In the genomic region with DNA sequence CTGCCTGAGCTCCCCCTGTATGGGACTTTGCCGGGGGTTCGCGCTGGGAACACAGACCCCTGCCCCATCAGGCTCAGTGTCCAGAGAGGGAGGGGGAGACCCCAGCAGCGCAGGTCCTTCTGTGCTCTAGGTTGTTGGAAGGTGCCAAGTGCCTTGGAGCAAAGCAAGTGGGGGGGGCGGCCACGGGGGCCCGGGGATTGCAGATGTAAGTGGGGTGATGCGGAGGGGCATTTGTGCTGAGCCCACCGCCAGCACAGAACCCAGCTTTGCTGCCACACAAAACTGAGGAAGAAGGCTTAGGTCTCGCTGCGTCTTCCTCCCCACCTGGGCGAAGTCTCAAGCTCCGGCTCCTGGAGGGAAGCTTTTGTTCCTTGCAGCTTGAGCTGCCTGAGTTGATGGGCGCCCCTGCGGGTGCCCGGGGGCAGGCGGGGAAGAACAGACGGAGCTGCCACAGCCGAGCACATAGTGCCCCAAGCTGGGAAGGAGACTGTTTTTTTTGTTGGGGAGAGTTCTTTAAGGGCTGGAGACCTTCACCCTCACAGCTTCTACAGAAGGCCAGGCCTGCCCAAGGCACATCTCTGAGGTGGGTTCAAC, we compare ENCODE assay signal across 19 cellular contexts. TPM values are rescaled to one million over a fixed set of nuclear protein-coding genes. Genes with fewer than 3 reads are reported as not detected.
DNase-seq lines count a peak whose midpoint lies in the region; ATAC-seq, FAIRE-seq and TF ChIP-seq lines count a peak whose summit lies in the region.
"Had no signal": no experiment of that assay in that cellular context is flagged by ENCODE, and none has a peak within 500 bp of the region (broad histone marks: within the 10 kb centered on the region; RNA-seq: fewer than 3 reads in every experiment).

No MANE protein-coding gene starts in this region.

- no peak overlapping the region for H3K14ac ChIP-seq in H1 (ENCODE audit: insufficient read length)
- H3K14ac ChIP-seq in mesenchymal stem cell (ENCODE audit: low read length in 2 of 2), result no peak overlapping the region

- H2BK12ac ChIP-seq in H1 (ENCODE audit: low read depth, low read length) (peak overlapping the region; percentile 92; the same call in 1 of the 2 replicates), mesenchymal stem cell (ENCODE audit: low read length in 2 of 2) (no peak overlapping the region)

- H2BK15ac ChIP-seq in H1 (ENCODE audit: low read length) (peak overlapping the region; percentile 72), mesenchymal stem cell (ENCODE audit: low read depth, poor library complexity, severe bottlenecking) (no peak overlapping the region)

- peak overlapping the region; percentile 99; the same call in 1 of the 2 replicates for H2BK20ac ChIP-seq in H1 (ENCODE audit: low read length)

- no peak overlapping the region for H4K5ac ChIP-seq in H1 (ENCODE audit: insufficient read length, low read depth, low read length)

- peak; percentile 45 for DNase-seq in GM23338 (ENCODE audit: low spot score)
- peak in 1 of 2 experiments; percentile 58 for DNase-seq in H1 (ENCODE audit: low read depth in 1 of 2, low spot score in 2 of 2)
- DNase-seq in mesenchymal stem cell, result no peak
- no peak for DNase-seq in activated T-helper 2 cell treated with anti-CD3 and anti-CD28 coated beads, Interferon-gamma antibody, Interleukin-2, Interleukin-4, amounts not matched to agents 10 μg/mL and 5 μg/mL and 100 μg/mL, durations not matched to agents 14 hours and 24 hours and 36 hours (ENCODE audit: low spot score)
- DNase-seq in activated naive CD8-positive, alpha-beta T cell treated with anti-CD3 and anti-CD28 coated beads for 36 hours, result no peak
- no peak for DNase-seq in NCI-H510A (lab: John Stamatoyannopoulos, UW)
- no peak for DNase-seq in stimulated activated CD4-positive, alpha-beta T cell treated with anti-CD3 and anti-CD28 coated beads, Interleukin-4, amount 100 ng/mL, for 1 hour
- DNase-seq: EL, NCI-H1436 treated with DMSO at 0.1 percent for 48 hours, NCI-H2081 treated with DMSO at 0.1 percent for 48 hours, NCI-H2227 treated with DMSO at 0.1 percent for 48 hours, NCI-H524 treated with DMSO at 0.1 percent for 48 hours, SHP77 had no signal

- H3K36me3 Mint-ChIP-seq in GM23338 (ENCODE audit: low read depth), result no peaks in the 10 kb centered on the region; the same call in 2 of the 3 replicates
- no peaks in the 10 kb centered on the region for H3K36me3 Mint-ChIP-seq in activated T-helper 2 cell treated with anti-CD3 and anti-CD28 coated beads, Interferon-gamma antibody, Interleukin-2, Interleukin-4, amounts not matched to agents 10 μg/mL and 5 μg/mL and 100 μg/mL, durations not matched to agents 14 hours and 24 hours and 36 hours (ENCODE audit: low read depth)
- no peaks in the 10 kb centered on the region for H3K36me3 Mint-ChIP-seq in activated naive CD8-positive, alpha-beta T cell treated with anti-CD3 and anti-CD28 coated beads for 36 hours

- H4K91ac ChIP-seq in H1 (replicated peaks; ENCODE audit: insufficient read length, low read length) (peak overlapping the region; percentile 5), mesenchymal stem cell (ENCODE audit: low read length) (peak overlapping the region; percentile 87)

- peaks cover 18% of the 10 kb centered on the region; the same call in 1 of the 2 replicates for H3K23me2 ChIP-seq in H1 (ENCODE audit: low read depth, low read length)

- H3K4me3 Mint-ChIP-seq in GM23338, result peak overlapping the region; percentile 14; the same call in 1 of the 3 replicates
- no peak overlapping the region for H3K4me3 Mint-ChIP-seq in activated T-helper 2 cell treated with anti-CD3 and anti-CD28 coated beads, Interferon-gamma antibody, Interleukin-2, Interleukin-4, amounts not matched to agents 10 μg/mL and 5 μg/mL and 100 μg/mL, durations not matched to agents 14 hours and 24 hours and 36 hours (ENCODE audit: low read depth)
- H3K4me3 Mint-ChIP-seq in activated naive CD8-positive, alpha-beta T cell treated with anti-CD3 and anti-CD28 coated beads for 36 hours, result no peak overlapping the region

- no peak for FAIRE-seq in H1 (lab: Jason Lieb, UNC)
- FAIRE-seq: A204.1 had no signal

- H3K9ac ChIP-seq in BLaER1 (0 out of 2 replicates have a peak overlapping the region, but pooled peaks have one; percentile 5), H1 (replicated peaks in 1 of 4; ENCODE audit: extremely low read depth in 1 of 4, low read depth in 3 of 4, low read length in 3 of 4) (no peak overlapping the region), mesenchymal stem cell (ENCODE audit: low read length) (no peak overlapping the region)
- H3K9ac ChIP-seq: KMS-11 had no signal

- TF ChIP-seq EP300 in H1 (IDR thresholded peaks at IDR 0.05; ENCODE audit: borderline replicate concordance in 1 of 2, low read depth in 2 of 2, low read length in 2 of 2), result no peak

- H2BK5ac ChIP-seq in H1 (ENCODE audit: low read depth, low read length), result peak overlapping the region; percentile 91; the same call in 1 of the 2 replicates
- H2BK5ac ChIP-seq in mesenchymal stem cell (ENCODE audit: low read depth, low read length, poor library complexity, severe bottlenecking), result no peak overlapping the region

- H3K36me3 ChIP-seq in BLaER1, result no peaks in the 10 kb centered on the region
- no peaks in the 10 kb centered on the region for H3K36me3 ChIP-seq in GM23338 (ENCODE audit: insufficient read depth)
- H3K36me3 ChIP-seq in H1 (ENCODE audit: control insufficient read depth in 2 of 4, insufficient read depth in 4 of 4, low read length in 3 of 4), result no peaks in the 10 kb centered on the region
- no peaks in the 10 kb centered on the region for H3K36me3 ChIP-seq in mesenchymal stem cell (ENCODE audit: control insufficient read depth in 1 of 2, insufficient read depth in 2 of 2, low read depth in 1 of 2, low read length in 2 of 2)

- H3K4ac ChIP-seq in H1 (replicated peaks; ENCODE audit: insufficient read length, low read depth, low read length) (no peak overlapping the region), mesenchymal stem cell (ENCODE audit: low read depth in 1 of 2, low read length in 2 of 2) (no peak overlapping the region)

- H3K27ac ChIP-seq in BLaER1 (0 out of 2 replicates have a peak overlapping the region, but pooled peaks have one; percentile 14), GM23338 (ENCODE audit: low read depth) (no peak overlapping the region), H1 (ENCODE audit: low read depth, low read length) (no peak overlapping the region), mesenchymal stem cell (ENCODE audit: low read length, poor library complexity, severe bottlenecking) (no peak overlapping the region)
- H3K27ac ChIP-seq: C4-2B, KMS-11 had no signal

- H3F3A ChIP-seq in GM23338 (replicated peaks; ENCODE audit: low read depth), result no peaks in the 10 kb centered on the region

- no peaks in the 10 kb centered on the region for H4K20me1 ChIP-seq in BLaER1
- no peaks in the 10 kb centered on the region for H4K20me1 ChIP-seq in GM23338 (replicated peaks; ENCODE audit: insufficient read depth)
- peaks cover 0 to 3% of the 10 kb centered on the region in 2 experiments for H4K20me1 ChIP-seq in H1 (replicated peaks in 1 of 2; ENCODE audit: control insufficient read depth in 1 of 2, insufficient read depth in 2 of 2, low read length in 2 of 2)

- H3K4me1 ChIP-seq in BLaER1 (peaks cover 42% of the 10 kb centered on the region), GM23338 (ENCODE audit: insufficient read depth) (peaks cover 23% of the 10 kb centered on the region), H1 (replicated peaks in 1 of 4; ENCODE audit: control insufficient read depth in 3 of 4, insufficient read depth in 4 of 4, low read length in 3 of 4) (peaks cover 2 to 23% (median 19%) of the 10 kb centered on the region in 4 experiments), mesenchymal stem cell (ENCODE audit: control insufficient read depth, insufficient read depth, low read depth, low read length) (peaks cover 6% of the 10 kb centered on the region)

- H3K9me3 Mint-ChIP-seq in GM23338, result peaks cover 6% of the 10 kb centered on the region; the same call in 2 of the 3 replicates
- H3K9me3 Mint-ChIP-seq in activated T-helper 2 cell treated with anti-CD3 and anti-CD28 coated beads, Interferon-gamma antibody, Interleukin-2, Interleukin-4, amounts not matched to agents 10 μg/mL and 5 μg/mL and 100 μg/mL, durations not matched to agents 14 hours and 24 hours and 36 hours, result peaks cover 4% of the 10 kb centered on the region
- H3K9me3 Mint-ChIP-seq in activated naive CD8-positive, alpha-beta T cell treated with anti-CD3 and anti-CD28 coated beads for 36 hours, result peaks cover 3% of the 10 kb centered on the region

- intact Hi-C loops in activated T-helper 2 cell treated with anti-CD3 and anti-CD28 coated beads, Interferon-gamma antibody, Interleukin-2, Interleukin-4, amounts not matched to agents 10 μg/mL and 5 μg/mL and 100 μg/mL, durations not matched to agents 14 hours and 24 hours and 36 hours (cut with micrococcal nuclease), result no loop called here

- H3K56ac ChIP-seq in H1 (replicated peaks; ENCODE audit: insufficient read length, low read depth, low read length), result no peak overlapping the region

- no peak for TF ChIP-seq RAD21 in H1 (IDR thresholded peaks at IDR 0.05 in 1 of 2, conservative IDR thresholded peaks at IDR 0.05 in 1 of 2; ENCODE audit: low read depth in 2 of 2, low read length in 2 of 2)

- ATAC-seq in GM23338, result peak; percentile 52

- H2AK5ac ChIP-seq in H1 (ENCODE audit: low read depth, low read length) (peak overlapping the region; percentile 95; the same call in 1 of the 2 replicates), mesenchymal stem cell (ENCODE audit: low read length, severe bottlenecking) (no peak overlapping the region)

- H3K9me2 ChIP-seq in GM23338 (ENCODE audit: insufficient read depth), result no peaks in the 10 kb centered on the region

- H3K23ac ChIP-seq in H1 (ENCODE audit: insufficient read length) (no peak overlapping the region), mesenchymal stem cell (ENCODE audit: low read length in 2 of 2) (no peak overlapping the region)

- no peak overlapping the region for H3K27ac Mint-ChIP-seq in GM23338
- no peak overlapping the region for H3K27ac Mint-ChIP-seq in activated T-helper 2 cell treated with anti-CD3 and anti-CD28 coated beads, Interferon-gamma antibody, Interleukin-2, Interleukin-4, amounts not matched to agents 10 μg/mL and 5 μg/mL and 100 μg/mL, durations not matched to agents 14 hours and 24 hours and 36 hours
- no peak overlapping the region for H3K27ac Mint-ChIP-seq in activated naive CD8-positive, alpha-beta T cell treated with anti-CD3 and anti-CD28 coated beads for 36 hours

- no peaks in the 10 kb centered on the region for H3K27me3 ChIP-seq in BLaER1
- no peaks in the 10 kb centered on the region for H3K27me3 ChIP-seq in GM23338 (ENCODE audit: insufficient read depth)
- peaks cover 0 to 5% (median 3%) of the 10 kb centered on the region in 4 experiments; a peak in 2 of 7 replicates for H3K27me3 ChIP-seq in H1 (replicated peaks in 1 of 4; ENCODE audit: control insufficient read depth in 3 of 4, extremely low read depth in 1 of 4, insufficient read depth in 3 of 4, low read length in 3 of 4)
- H3K27me3 ChIP-seq in mesenchymal stem cell (ENCODE audit: control insufficient read depth in 1 of 2, insufficient read depth in 1 of 2, low read length in 2 of 2), result peaks cover 14 to 15% of the 10 kb centered on the region in 2 experiments

- H3K4me2 ChIP-seq in BLaER1 (peak overlapping the region; percentile 38; the same call in 1 of the 2 replicates), GM23338 (peak overlapping the region; percentile 75), H1 (ENCODE audit: insufficient read depth in 1 of 2, low read depth in 2 of 2, low read length in 2 of 2) (peak overlapping the region; percentile 18 to 36; a peak in 2 of 4 replicates), mesenchymal stem cell (ENCODE audit: low read length, poor library complexity, severe bottlenecking) (no peak overlapping the region)
- H3K4me2 ChIP-seq: KMS-11 had no signal

- WGBS in H1 (ENCODE audit: extremely low coverage in 1 of 2, insufficient coverage in 1 of 2, insufficient read length in 1 of 2, insufficient replicate concordance in 2 of 2, low coverage in 1 of 2, low lambda C conversion rate in 2 of 2, missing lambda C conversion rate in 1 of 2), 2 experiments, result 30% methylated on average over 14 of the region's 19 CpGs; no CpG with 5 or more reads in 1 of the 2 experiments
- WGBS in mesenchymal stem cell, result 91% methylated on average over 19 of the region's 19 CpGs

- H2AFZ ChIP-seq in GM23338 (peak overlapping the region; percentile 96), H1 (ENCODE audit: low read length) (0 out of 2 replicates have a peak overlapping the region, but pooled peaks have one; percentile 24), mesenchymal stem cell (ENCODE audit: low read depth, low read length) (no peak overlapping the region)

- H3K4me3 ChIP-seq in BLaER1 (no peak overlapping the region), GM23338 (peak overlapping the region; percentile 34; the same call in 1 of the 2 replicates), H1 (ENCODE audit: extremely low read depth in 1 of 4, insufficient read depth in 2 of 4, low read depth in 3 of 4, low read length in 4 of 4) (peak overlapping the region in 2 of 4 experiments; percentile 1 to 15; a peak in 2 of 8 replicates), mesenchymal stem cell (ENCODE audit: insufficient read depth in 1 of 2, low read depth in 1 of 2, low read length in 2 of 2) (no peak overlapping the region)

- H3K79me2 ChIP-seq in GM23338 (replicated peaks; ENCODE audit: insufficient read depth) (no peaks in the 10 kb centered on the region), H1 (ENCODE audit: control insufficient read depth in 1 of 2, insufficient read depth in 2 of 2, low read length in 2 of 2) (no peaks in the 10 kb centered on the region)

- peaks cover 23% of the 10 kb centered on the region for H3K27me3 Mint-ChIP-seq in GM23338 (ENCODE audit: insufficient read depth, low read depth, poor library complexity)
- no peaks in the 10 kb centered on the region for H3K27me3 Mint-ChIP-seq in activated T-helper 2 cell treated with anti-CD3 and anti-CD28 coated beads, Interferon-gamma antibody, Interleukin-2, Interleukin-4, amounts not matched to agents 10 μg/mL and 5 μg/mL and 100 μg/mL, durations not matched to agents 14 hours and 24 hours and 36 hours (ENCODE audit: low read depth)
- no peaks in the 10 kb centered on the region for H3K27me3 Mint-ChIP-seq in activated naive CD8-positive, alpha-beta T cell treated with anti-CD3 and anti-CD28 coated beads for 36 hours

- H4K8ac ChIP-seq in H1 (ENCODE audit: extremely low read depth, insufficient read depth, low read length), result no peak overlapping the region
- H4K8ac ChIP-seq in mesenchymal stem cell (ENCODE audit: low read length), result no peak overlapping the region

- no peak for TF ChIP-seq CTCF in GM23338 (conservative IDR thresholded peaks at IDR 0.05; ENCODE audit: low read depth in 2 of 2)
- no peak for TF ChIP-seq CTCF in H1 (IDR thresholded peaks at IDR 0.05; ENCODE audit: control extremely low read depth in 1 of 3, insufficient read depth in 1 of 3, low read depth in 1 of 3, low read length in 3 of 3)

- peaks cover 33% of the 10 kb centered on the region for H3K4me1 Mint-ChIP-seq in GM23338
- peaks cover 5% of the 10 kb centered on the region for H3K4me1 Mint-ChIP-seq in activated T-helper 2 cell treated with anti-CD3 and anti-CD28 coated beads, Interferon-gamma antibody, Interleukin-2, Interleukin-4, amounts not matched to agents 10 μg/mL and 5 μg/mL and 100 μg/mL, durations not matched to agents 14 hours and 24 hours and 36 hours (ENCODE audit: low read depth)
- peaks cover 7% of the 10 kb centered on the region for H3K4me1 Mint-ChIP-seq in activated naive CD8-positive, alpha-beta T cell treated with anti-CD3 and anti-CD28 coated beads for 36 hours

- H2BK120ac ChIP-seq in H1 (replicated peaks; ENCODE audit: low read depth, low read length) (peak overlapping the region; percentile 74), mesenchymal stem cell (ENCODE audit: low read depth, low read length) (no peak overlapping the region)

- H3K18ac ChIP-seq in H1 (ENCODE audit: extremely low read depth, low read length) (peak overlapping the region; percentile 75), mesenchymal stem cell (ENCODE audit: low read depth in 1 of 2, low read length in 2 of 2) (no peak overlapping the region)

- H3K9me3 ChIP-seq in BLaER1 (no peaks in the 10 kb centered on the region), H1 (ENCODE audit: insufficient read depth in 2 of 2, low read depth in 1 of 2, low read length in 1 of 2) (peaks cover 0 to 3% of the 10 kb centered on the region in 2 experiments; a peak in 1 of 4 replicates), mesenchymal stem cell (ENCODE audit: control insufficient read depth, low read length) (no peaks in the 10 kb centered on the region)

- no peak for TF ChIP-seq POLR2A in H1 (IDR thresholded peaks at IDR 0.05; ENCODE audit: control extremely low read depth in 1 of 2, low read depth in 2 of 2, low read length in 2 of 2)

- H3K79me1 ChIP-seq in H1 (ENCODE audit: low read depth, low read length), result no peaks in the 10 kb centered on the region
- no peaks in the 10 kb centered on the region for H3K79me1 ChIP-seq in mesenchymal stem cell (replicated peaks; ENCODE audit: low read length, poor library complexity, severe bottlenecking)

- POLR2A ChIA-PET in H1 (lab: Charles Lee; ENCODE audit: partially characterized antibody), result interaction anchor here (0.6 to 2.6 kb wide), 13 partner anchors 10 to 114 kb away, joined by 3 to 16 read pairs (median 3); a partner anchor contains a TSS

- CTCF ChIA-PET in H1 (lab: Charles Lee; ENCODE audit: partially characterized antibody), result interaction anchor here (0.7 to 5.8 kb wide), 30 partner anchors 9 to 170 kb away, joined by 3 to 59 read pairs (median 5); a partner anchor contains a TSS

RNA-seq across cellular contexts. Expression of a gene that starts 1.5 kb away (rescaled TPM):
- total RNA-seq in GM23338 (2014; rRNA removed; shearing (Covaris generic)), result 0.82 and 0.94 TPM in 2 replicates
- 0.38 and 0.52 TPM in 2 replicates for polyA plus RNA-seq in GM23338 (2016; fragmentation: Nextera tagmentation; extraction: Ambion mirVana)
- 0.15 and 0.47 TPM in 2 replicates for total RNA-seq in H1 (2021; fragmentation: NEBNext Ultra II Directional; extraction: Animal tissue kit (Norgen Biotek cat#: 25700))
- polyA plus RNA-seq in H1 (2011; rRNA removed), result 0.80 and 0.85 TPM in 2 replicates
- 0.54 TPM for polyA plus RNA-seq in H1 (2011; cell fraction: cytosol; rRNA removed)
- 2.7 TPM for polyA plus RNA-seq in H1 (2011; cell fraction: nucleus; rRNA removed)
- polyA plus RNA-seq in H1 (2012, experiment 1 of 2), result 0.41 to 0.82 TPM (median 0.46 TPM) in 4 replicates
- 0.41 TPM for polyA plus RNA-seq in H1 (2012, experiment 2 of 2)
- polyA plus RNA-seq in H1 (2013, experiment 1 of 2), result 0.18 TPM
- 0.15 TPM for polyA plus RNA-seq in H1 (2013, experiment 2 of 2)
- polyA minus RNA-seq in H1 (2011; rRNA and poly(A)+ RNA removed), result 0.15 and 0.25 TPM in 2 replicates
- polyA minus RNA-seq in H1 (2011; cell fraction: cytosol; rRNA and poly(A)+ RNA removed), result not detected
- 1.4 TPM for polyA minus RNA-seq in H1 (2011; cell fraction: nucleus; rRNA and poly(A)+ RNA removed)
- polyA plus RNA-seq in mesenchymal stem cell (2013, experiment 1 of 2), result 0.28 TPM
- polyA plus RNA-seq in mesenchymal stem cell (2013, experiment 2 of 2), result 0.29 TPM
- 0.46 and 0.55 TPM in 2 replicates for total RNA-seq in activated T-helper 2 cell treated with anti-CD3 and anti-CD28 coated beads, Interferon-gamma antibody, Interleukin-2, Interleukin-4, amounts not matched to agents 10 μg/mL and 5 μg/mL and 100 μg/mL, durations not matched to agents 14 hours and 24 hours and 36 hours
- total RNA-seq in activated naive CD8-positive, alpha-beta T cell treated with anti-CD3 and anti-CD28 coated beads for 36 hours, result under 1 TPM; 0.21 to 0.24 TPM

RNA-seq across cellular contexts. Expression of a gene that starts 21.5 kb away (rescaled TPM):
- 2.2 and 5.6 TPM in 2 replicates for total RNA-seq in GM23338 (2014; rRNA removed; shearing (Covaris generic))
- polyA plus RNA-seq in GM23338 (2016; fragmentation: Nextera tagmentation; extraction: Ambion mirVana) (4.8 and 5.0 TPM in 2 replicates), H1 (2011; rRNA removed) (5.6 and 8.2 TPM in 2 replicates)
- 5.0 and 7.0 TPM in 2 replicates for total RNA-seq in H1 (2021; fragmentation: NEBNext Ultra II Directional; extraction: Animal tissue kit (Norgen Biotek cat#: 25700))
- 4.1 TPM for polyA plus RNA-seq in H1 (2011; cell fraction: cytosol; rRNA removed)
- polyA plus RNA-seq in H1 (2011; cell fraction: nucleus; rRNA removed), result 6.7 TPM
- polyA plus RNA-seq in H1 (2012, experiment 1 of 2), result 4.2 to 7.5 TPM (median 7.2 TPM) in 4 replicates
- polyA plus RNA-seq in H1 (2012, experiment 2 of 2), result 14.2 TPM
- polyA plus RNA-seq in H1 (2013, experiment 1 of 2), result 4.8 TPM
- 5.3 TPM for polyA plus RNA-seq in H1 (2013, experiment 2 of 2)
- 9.7 and 10.8 TPM in 2 replicates for polyA minus RNA-seq in H1 (2011; rRNA and poly(A)+ RNA removed)
- polyA minus RNA-seq in H1 (2011; cell fraction: cytosol; rRNA and poly(A)+ RNA removed), result 3.7 TPM
- 10.6 TPM for polyA minus RNA-seq in H1 (2011; cell fraction: nucleus; rRNA and poly(A)+ RNA removed)
- not detected for polyA plus RNA-seq in mesenchymal stem cell (2013, experiment 1 of 2)
- polyA plus RNA-seq in mesenchymal stem cell (2013, experiment 2 of 2), result not detected
- total RNA-seq in activated T-helper 2 cell treated with anti-CD3 and anti-CD28 coated beads, Interferon-gamma antibody, Interleukin-2, Interleukin-4, amounts not matched to agents 10 μg/mL and 5 μg/mL and 100 μg/mL, durations not matched to agents 14 hours and 24 hours and 36 hours, result not detected in 2 replicates
- total RNA-seq in activated naive CD8-positive, alpha-beta T cell treated with anti-CD3 and anti-CD28 coated beads for 36 hours, result not detected
- total RNA-seq: M059J, OCI-LY7 had no signal

RNA-seq across cellular contexts. Expression of a gene that starts 28.3 kb away (rescaled TPM):
- total RNA-seq in GM23338 (2014; rRNA removed; shearing (Covaris generic)), result 8.8 and 9.8 TPM in 2 replicates
- polyA plus RNA-seq in GM23338 (2016; fragmentation: Nextera tagmentation; extraction: Ambion mirVana), result 29.7 and 38.8 TPM in 2 replicates
- total RNA-seq in H1 (2021; fragmentation: NEBNext Ultra II Directional; extraction: Animal tissue kit (Norgen Biotek cat#: 25700)), result 51.7 and 53.0 TPM in 2 replicates
- polyA plus RNA-seq in H1 (2011; rRNA removed), result 71.4 and 78.9 TPM in 2 replicates
- polyA plus RNA-seq in H1 (2011; cell fraction: cytosol; rRNA removed), result 62.3 TPM
- polyA plus RNA-seq in H1 (2011; cell fraction: nucleus; rRNA removed), result 77.1 TPM
- polyA plus RNA-seq in H1 (2012, experiment 1 of 2), result 78.7 to 120 TPM (median 114 TPM) in 4 replicates
- polyA plus RNA-seq in H1 (2012, experiment 2 of 2), result 89.3 TPM
- 127 TPM for polyA plus RNA-seq in H1 (2013, experiment 1 of 2)
- 134 TPM for polyA plus RNA-seq in H1 (2013, experiment 2 of 2)
- 18.5 and 21.1 TPM in 2 replicates for polyA minus RNA-seq in H1 (2011; rRNA and poly(A)+ RNA removed)
- 18.4 TPM for polyA minus RNA-seq in H1 (2011; cell fraction: cytosol; rRNA and poly(A)+ RNA removed)
- polyA minus RNA-seq in H1 (2011; cell fraction: nucleus; rRNA and poly(A)+ RNA removed), result 19.0 TPM
- polyA plus RNA-seq in mesenchymal stem cell (2013, experiment 1 of 2), result 30.0 TPM
- 34.4 TPM for polyA plus RNA-seq in mesenchymal stem cell (2013, experiment 2 of 2)
- total RNA-seq in activated T-helper 2 cell treated with anti-CD3 and anti-CD28 coated beads, Interferon-gamma antibody, Interleukin-2, Interleukin-4, amounts not matched to agents 10 μg/mL and 5 μg/mL and 100 μg/mL, durations not matched to agents 14 hours and 24 hours and 36 hours, result 5.4 and 6.5 TPM in 2 replicates
- total RNA-seq in activated naive CD8-positive, alpha-beta T cell treated with anti-CD3 and anti-CD28 coated beads for 36 hours, result 10 to 100 TPM; 11.9 to 14.1 TPM

RNA-seq across cellular contexts. Expression of a gene that starts 37.1 kb away (rescaled TPM):
- total RNA-seq in GM23338 (2014; rRNA removed; shearing (Covaris generic)), result 5.7 and 5.9 TPM in 2 replicates
- polyA plus RNA-seq in GM23338 (2016; fragmentation: Nextera tagmentation; extraction: Ambion mirVana), result 5.0 and 6.3 TPM in 2 replicates
- 8.3 and 9.9 TPM in 2 replicates for total RNA-seq in H1 (2021; fragmentation: NEBNext Ultra II Directional; extraction: Animal tissue kit (Norgen Biotek cat#: 25700))
- polyA plus RNA-seq in H1 (2011; rRNA removed), result 7.5 and 8.2 TPM in 2 replicates
- polyA plus RNA-seq in H1 (2011; cell fraction: cytosol; rRNA removed), result 4.7 TPM
- 7.8 TPM for polyA plus RNA-seq in H1 (2011; cell fraction: nucleus; rRNA removed)
- 6.7 to 12.3 TPM (median 10.9 TPM) in 4 replicates for polyA plus RNA-seq in H1 (2012, experiment 1 of 2)
- 12.0 TPM for polyA plus RNA-seq in H1 (2012, experiment 2 of 2)
- 4.4 TPM for polyA plus RNA-seq in H1 (2013, experiment 1 of 2)
- polyA plus RNA-seq in H1 (2013, experiment 2 of 2), result 5.6 TPM
- 3.9 and 5.5 TPM in 2 replicates for polyA minus RNA-seq in H1 (2011; rRNA and poly(A)+ RNA removed)
- polyA minus RNA-seq in H1 (2011; cell fraction: cytosol; rRNA and poly(A)+ RNA removed), result 9.2 TPM
- 9.2 TPM for polyA minus RNA-seq in H1 (2011; cell fraction: nucleus; rRNA and poly(A)+ RNA removed)
- 4.2 TPM for polyA plus RNA-seq in mesenchymal stem cell (2013, experiment 1 of 2)
- 5.0 TPM for polyA plus RNA-seq in mesenchymal stem cell (2013, experiment 2 of 2)
- 7.3 and 7.9 TPM in 2 replicates for total RNA-seq in activated T-helper 2 cell treated with anti-CD3 and anti-CD28 coated beads, Interferon-gamma antibody, Interleukin-2, Interleukin-4, amounts not matched to agents 10 μg/mL and 5 μg/mL and 100 μg/mL, durations not matched to agents 14 hours and 24 hours and 36 hours
- total RNA-seq in activated naive CD8-positive, alpha-beta T cell treated with anti-CD3 and anti-CD28 coated beads for 36 hours, result 10 to 100 TPM in 1 of 2 experiments, 1 to 10 TPM in 1; 9.3 to 10.1 TPM

RNA-seq across cellular contexts. Expression of a gene that starts 45.2 kb away (rescaled TPM):
- total RNA-seq in GM23338 (2014; rRNA removed; shearing (Covaris generic)), result 0.39 and 1.9 TPM in 2 replicates
- polyA plus RNA-seq in GM23338 (2016; fragmentation: Nextera tagmentation; extraction: Ambion mirVana), result 2.0 and 2.5 TPM in 2 replicates
- 2.0 and 2.9 TPM in 2 replicates for total RNA-seq in H1 (2021; fragmentation: NEBNext Ultra II Directional; extraction: Animal tissue kit (Norgen Biotek cat#: 25700))
- 2.3 and 2.5 TPM in 2 replicates for polyA plus RNA-seq in H1 (2011; rRNA removed)
- 1.1 TPM for polyA plus RNA-seq in H1 (2011; cell fraction: cytosol; rRNA removed)
- polyA plus RNA-seq in H1 (2011; cell fraction: nucleus; rRNA removed), result 2.5 TPM
- 1.6 to 2.7 TPM (median 1.8 TPM) in 4 replicates for polyA plus RNA-seq in H1 (2012, experiment 1 of 2)
- polyA plus RNA-seq in H1 (2012, experiment 2 of 2), result 3.3 TPM
- 1.8 TPM for polyA plus RNA-seq in H1 (2013, experiment 1 of 2)
- 2.0 TPM for polyA plus RNA-seq in H1 (2013, experiment 2 of 2)
- 1.1 and 1.4 TPM in 2 replicates for polyA minus RNA-seq in H1 (2011; rRNA and poly(A)+ RNA removed)
- 2.7 TPM for polyA minus RNA-seq in H1 (2011; cell fraction: cytosol; rRNA and poly(A)+ RNA removed)
- 2.6 TPM for polyA minus RNA-seq in H1 (2011; cell fraction: nucleus; rRNA and poly(A)+ RNA removed)
- polyA plus RNA-seq in mesenchymal stem cell (2013, experiment 1 of 2), result 1.3 TPM
- 0.99 TPM for polyA plus RNA-seq in mesenchymal stem cell (2013, experiment 2 of 2)
- total RNA-seq in activated T-helper 2 cell treated with anti-CD3 and anti-CD28 coated beads, Interferon-gamma antibody, Interleukin-2, Interleukin-4, amounts not matched to agents 10 μg/mL and 5 μg/mL and 100 μg/mL, durations not matched to agents 14 hours and 24 hours and 36 hours, result 1.2 and 1.3 TPM in 2 replicates
- under 1 TPM; 0.41 to 0.46 TPM for total RNA-seq in activated naive CD8-positive, alpha-beta T cell treated with anti-CD3 and anti-CD28 coated beads for 36 hours
